In the genomic region with DNA sequence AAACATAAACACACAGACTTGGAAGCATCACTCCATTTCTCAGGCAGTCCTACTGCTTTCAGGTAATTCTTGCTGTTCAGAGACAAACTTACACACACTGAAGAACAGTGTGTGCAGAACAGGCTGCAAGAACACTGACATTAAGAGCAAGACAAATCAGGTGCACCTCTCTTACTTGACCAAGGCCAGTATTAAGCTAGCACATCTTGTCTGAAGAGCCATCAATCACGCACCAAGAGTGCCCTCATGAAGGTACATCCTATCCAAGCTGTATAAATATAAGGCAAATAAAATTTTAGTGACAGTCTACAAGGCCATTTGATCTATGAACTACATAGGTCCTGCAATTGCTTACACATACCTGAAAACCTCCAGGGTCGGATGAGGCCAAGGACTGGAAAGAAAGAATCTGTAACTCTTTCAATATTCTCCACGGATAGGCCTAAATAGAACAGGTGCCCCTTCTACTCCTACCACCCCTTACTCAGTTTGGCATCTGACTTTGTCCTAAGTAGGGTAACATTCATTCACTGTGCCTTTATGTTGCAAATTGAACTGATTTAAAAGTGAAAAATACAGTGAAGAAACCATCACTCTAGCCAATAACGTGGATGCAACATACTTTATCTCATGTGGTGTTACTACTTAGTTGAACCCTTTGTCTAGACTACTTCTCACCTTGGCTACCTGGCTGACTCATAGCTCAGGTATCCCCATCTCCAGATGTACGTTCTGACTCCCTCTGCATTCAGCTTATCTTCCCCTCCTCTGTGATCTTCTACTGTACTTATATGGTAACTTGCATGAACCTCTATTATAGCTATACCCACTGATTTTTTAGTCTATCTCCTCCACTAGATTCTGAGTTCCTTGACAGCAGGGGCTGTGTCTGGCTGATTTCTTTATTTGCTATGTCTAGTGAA, we compare ENCODE assay signal across 23 cellular contexts.
DNase-seq lines count a peak whose midpoint lies in the region; TF ChIP-seq lines count a peak whose summit lies in the region.
"Had no signal": no experiment of that assay in that cellular context is flagged by ENCODE, and none has a peak within 500 bp of the region (broad histone marks: within the 10 kb centered on the region; RNA-seq: fewer than 3 reads in every experiment).

No MANE protein-coding gene starts in this region.

- no peak for TF ChIP-seq CTCF in GM20000 (IDR thresholded peaks at IDR 0.05; ENCODE audit: extremely low read depth, missing control alignments)
- no peak for TF ChIP-seq CTCF in left ventricle myocardium inferior (IDR thresholded peaks at IDR 0.05; ENCODE audit: borderline replicate concordance)

- peak overlapping the region; percentile 92 for H3K9ac ChIP-seq in HUES64 (ENCODE audit: low read depth, low read length)

- WGBS in HUES64, result 28% methylated on average over 5 of the region's 5 CpGs

- peaks cover 40% of the 10 kb centered on the region for H3K4me1 ChIP-seq in HUES64 (ENCODE audit: insufficient read depth, low read length)
- peaks cover 6% of the 10 kb centered on the region for H3K4me1 ChIP-seq in left ventricle myocardium inferior
- H3K4me1 ChIP-seq: spleen, tibial nerve had no signal

- H3K9me3 ChIP-seq in HUES64 (ENCODE audit: insufficient read depth, low read depth, low read length) (no peaks in the 10 kb centered on the region), iPS-18c (ENCODE audit: control insufficient read depth, insufficient read depth, low read length) (no peaks in the 10 kb centered on the region), left ventricle myocardium inferior (replicated peaks) (no peaks in the 10 kb centered on the region)
- H3K9me3 ChIP-seq: esophagus squamous epithelium, spleen, tibial nerve had no signal

- H3K4me3 ChIP-seq in HUES64 (ENCODE audit: low read length), result peak overlapping the region; percentile 82
- H3K4me3 ChIP-seq in iPS-18c (ENCODE audit: insufficient read depth, low read depth, low read length), result peak overlapping the region; percentile 60
- no peak overlapping the region for H3K4me3 ChIP-seq in left ventricle myocardium inferior
- H3K4me3 ChIP-seq: esophagus squamous epithelium, GM12878, spleen, tibial nerve had no signal

- H3K27ac ChIP-seq in HUES64 (ENCODE audit: low read depth, low read length) (peak overlapping the region; percentile 97), left ventricle myocardium inferior (replicated peaks) (no peak overlapping the region)
- H3K27ac ChIP-seq: spleen, tibial nerve had no signal

- intact Hi-C loops in left ventricle myocardium inferior (cut with micrococcal nuclease), result no loop called here

- DNase-seq in ELF-1 (ENCODE audit: low read depth, low spot score) (peak; percentile 6), cerebellar cortex (ENCODE audit: low spot score) (peak; percentile 9), GM20000 (ENCODE audit: low spot score) (no peak), HT-29 (ENCODE audit: low spot score) (no peak), NCI-H2227 (lab: John Stamatoyannopoulos, UW; ENCODE audit: unreplicated experiment) (no peak), left ventricle myocardium inferior (no peak)
- DNase-seq: activated CD8-positive, alpha-beta T cell treated with anti-CD3 and anti-CD28 coated beads for 36 hours; activated naive CD4-positive, alpha-beta T cell treated with anti-CD3 and anti-CD28 coated beads for 36 hours; activated T-cell treated with anti-CD3 and anti-CD28 coated beads, Interleukin-2, amount 50 U/mL, for 4 hours; cerebellar nuclear complex; esophagus squamous epithelium; naive thymus-derived CD4-positive, alpha-beta T cell; NCI-H1694; NCI-H2171 treated with DMSO at 0.1 percent for 48 hours; retina; spleen; stimulated activated CD4-positive, alpha-beta T cell treated with anti-CD3 and anti-CD28 coated beads, Interleukin-4, amount 100 ng/mL, for 24 hours; stimulated activated naive CD8-positive, alpha-beta T cell treated with anti-CD3 and anti-CD28 coated beads, Interleukin-15, amount 100 ng/mL, for 72 hours; T-helper 9 cell had no signal

- H3K36me3 ChIP-seq in HUES64 (ENCODE audit: insufficient read depth, low read length) (0 out of 2 replicates have a peak, but pooled peaks cover 2% of the 10 kb centered on the region), left ventricle myocardium inferior (no peaks in the 10 kb centered on the region)
- H3K36me3 ChIP-seq: esophagus squamous epithelium, spleen, tibial nerve had no signal

- H3K27me3 ChIP-seq in HUES64 (ENCODE audit: insufficient read depth, low read length) (no peaks in the 10 kb centered on the region), left ventricle myocardium inferior (ENCODE audit: low read depth) (no peaks in the 10 kb centered on the region)
- H3K27me3 ChIP-seq: esophagus squamous epithelium, spleen, tibial nerve had no signal

Comparison
In these comparisons a context has a peak if more than half of its experiments do, and no peak if none do; other contexts are left out.
1. DNase-seq: peak in ELF-1 (single experiment) and cerebellar cortex (single experiment); none in GM20000 (single experiment), HT-29 (single experiment), NCI-H2227 (single experiment) and left ventricle myocardium inferior (single experiment).